ENCODE assay signal across 10 cellular contexts in genomic region chr16:3949946-3950342, GRCh38.
A peak's percentile ranks its signal among the peaks of the same experiment; 100 is the strongest.
DNase-seq lines count a peak whose midpoint lies in the region; ATAC-seq and TF ChIP-seq lines count a peak whose summit lies in the region.
"Had no signal": no experiment of that assay in that cellular context is flagged by ENCODE, and none has a peak within 500 bp of the region (broad histone marks: within the 10 kb centered on the region; RNA-seq: fewer than 3 reads in every experiment).

No MANE protein-coding gene starts in this region.

- H2AFZ ChIP-seq in hepatocyte: no peak overlapping the region

- H3K36me3 ChIP-seq in adipocyte (ENCODE audit: control insufficient read depth, insufficient read depth, low read length, severe bottlenecking) (no peaks in the 10 kb centered on the region), hepatocyte (replicated peaks; ENCODE audit: insufficient read depth, low read depth) (no peaks in the 10 kb centered on the region)

- DNase-seq in Calu3 (no peak), adipocyte (ENCODE audit: low read depth) (no peak), hepatocyte (ENCODE audit: low spot score) (no peak), caudate nucleus (lab: John Stamatoyannopoulos, UW) (no peak)
- no peak for DNase-seq in stimulated activated effector memory CD8-positive, alpha-beta T cell treated with anti-CD3 and anti-CD28 coated beads, Interleukin-12 subunit alpha, Interleukin-12 subunit beta, amount 100 ng/mL, for 72 hours (ENCODE audit: low spot score in 2 of 2)
- DNase-seq in stimulated activated naive CD4-positive, alpha-beta T cell (lab: John Stamatoyannopoulos, UW): no peak
- no peak for DNase-seq in stimulated activated naive CD8-positive, alpha-beta T cell treated with anti-CD3 and anti-CD28 coated beads, Interleukin-15, amount 100 ng/mL, for 72 hours
- DNase-seq: occipital lobe had no signal

- BruUV-seq in Calu3 (replicated peaks; lab: Mats Ljungman, UMichigan): no TSS peak

- peak overlapping the region; percentile 69 for H3K4me3 ChIP-seq in adipocyte (ENCODE audit: low read length)
- H3K4me3 ChIP-seq in hepatocyte: no peak overlapping the region

- H3K9me2 ChIP-seq in hepatocyte (replicated peaks; ENCODE audit: insufficient read depth): no peaks in the 10 kb centered on the region

- peak overlapping the region; percentile 39 for H3K4me3 Mint-ChIP-seq in Calu3 (ENCODE audit: low read depth, unreplicated experiment)
- no peak overlapping the region for H3K4me3 Mint-ChIP-seq in stimulated activated effector memory CD8-positive, alpha-beta T cell treated with anti-CD3 and anti-CD28 coated beads, Interleukin-12 subunit alpha, Interleukin-12 subunit beta, amount 100 ng/mL, for 72 hours
- H3K4me3 Mint-ChIP-seq in stimulated activated naive CD8-positive, alpha-beta T cell treated with anti-CD3 and anti-CD28 coated beads, Interleukin-15, amount 100 ng/mL, for 72 hours: no peak overlapping the region
- H3K4me3 Mint-ChIP-seq: IgD-negative memory B cell had no signal

- H3K27ac Mint-ChIP-seq in Calu3 (ENCODE audit: unreplicated experiment): no peak overlapping the region
- peak overlapping the region; percentile 38 for H3K27ac Mint-ChIP-seq in stimulated activated effector memory CD8-positive, alpha-beta T cell treated with anti-CD3 and anti-CD28 coated beads, Interleukin-12 subunit alpha, Interleukin-12 subunit beta, amount 100 ng/mL, for 72 hours
- H3K27ac Mint-ChIP-seq in stimulated activated naive CD8-positive, alpha-beta T cell treated with anti-CD3 and anti-CD28 coated beads, Interleukin-15, amount 100 ng/mL, for 72 hours: peak overlapping the region in 1 of 2 donors; percentile 56
- H3K27ac Mint-ChIP-seq: IgD-negative memory B cell had no signal

- H3K4me1 ChIP-seq in adipocyte (ENCODE audit: control insufficient read depth, insufficient read depth, low read length) (peaks cover 51% of the 10 kb centered on the region), hepatocyte (ENCODE audit: insufficient read depth) (peaks cover 13% of the 10 kb centered on the region)

- 75% methylated on average over 9 of the region's 9 CpGs for whole genome bisulfite sequencing in hepatocyte (ENCODE audit: low lambda C conversion rate, missing lambda C conversion rate)

- H3K9me3 ChIP-seq in adipocyte (ENCODE audit: control insufficient read depth, low read length): no peaks in the 10 kb centered on the region
- H3K9me3 ChIP-seq in hepatocyte (ENCODE audit: low read depth): no peaks in the 10 kb centered on the region

- H3K9ac ChIP-seq in adipocyte (ENCODE audit: low read length): peak overlapping the region; percentile 82

- no peaks in the 10 kb centered on the region for H3K9me3 Mint-ChIP-seq in Calu3 (ENCODE audit: low read depth, unreplicated experiment)
- H3K9me3 Mint-ChIP-seq in stimulated activated effector memory CD8-positive, alpha-beta T cell treated with anti-CD3 and anti-CD28 coated beads, Interleukin-12 subunit alpha, Interleukin-12 subunit beta, amount 100 ng/mL, for 72 hours: no peaks in the 10 kb centered on the region
- no peaks in the 10 kb centered on the region for H3K9me3 Mint-ChIP-seq in stimulated activated naive CD8-positive, alpha-beta T cell treated with anti-CD3 and anti-CD28 coated beads, Interleukin-15, amount 100 ng/mL, for 72 hours

- CTCF ChIA-PET in Calu3 (lab: Charles Lee): interaction anchor here (0.6 to 0.7 kb wide), 2 partner anchors 18 to 33 kb away, joined by 3 to 7 read pairs; no protein-coding TSS in a partner anchor

- no peak for ATAC-seq in stimulated activated effector memory CD8-positive, alpha-beta T cell treated with anti-CD3 and anti-CD28 coated beads, Interleukin-12 subunit alpha, Interleukin-12 subunit beta, amount 100 ng/mL, for 72 hours
- ATAC-seq in HG02885 (IDR thresholded peaks at IDR 0.05; ENCODE audit: poor library complexity, unreplicated experiment): no peak
- ATAC-seq in stimulated activated naive CD8-positive, alpha-beta T cell treated with anti-CD3 and anti-CD28 coated beads, Interleukin-15, amount 100 ng/mL, for 72 hours: no peak

- peak overlapping the region; percentile 72 for H3K27ac ChIP-seq in hepatocyte
- H3K27ac ChIP-seq in caudate nucleus (ENCODE audit: low read depth, low read length): no peak overlapping the region

- peaks cover 65% of the 10 kb centered on the region for H3K27me3 Mint-ChIP-seq in Calu3 (ENCODE audit: unreplicated experiment)
- peaks cover 42% of the 10 kb centered on the region for H3K27me3 Mint-ChIP-seq in stimulated activated naive CD8-positive, alpha-beta T cell treated with anti-CD3 and anti-CD28 coated beads, Interleukin-15, amount 100 ng/mL, for 72 hours

- peak overlapping the region; percentile 53 for H3K4me2 ChIP-seq in hepatocyte

- H3K4me1 Mint-ChIP-seq in Calu3 (ENCODE audit: low read depth, unreplicated experiment): peaks cover 29% of the 10 kb centered on the region
- H3K4me1 Mint-ChIP-seq in stimulated activated effector memory CD8-positive, alpha-beta T cell treated with anti-CD3 and anti-CD28 coated beads, Interleukin-12 subunit alpha, Interleukin-12 subunit beta, amount 100 ng/mL, for 72 hours: no peaks in the 10 kb centered on the region
- H3K4me1 Mint-ChIP-seq in stimulated activated naive CD8-positive, alpha-beta T cell treated with anti-CD3 and anti-CD28 coated beads, Interleukin-15, amount 100 ng/mL, for 72 hours: peaks cover 6% of the 10 kb centered on the region

- intact Hi-C loops in Calu3 (cut with micrococcal nuclease; ENCODE audit: unreplicated experiment): no loop called here

- H4K20me1 ChIP-seq in hepatocyte (ENCODE audit: insufficient read depth, poor library complexity, severe bottlenecking): no peaks in the 10 kb centered on the region

- TF ChIP-seq CTCF in Calu3 (IDR thresholded peaks at IDR 0.05; ENCODE audit: unreplicated experiment) (no peak), hepatocyte (IDR thresholded peaks at IDR 0.05; ENCODE audit: poor library complexity) (no peak)

- H3K36me3 Mint-ChIP-seq in Calu3 (ENCODE audit: insufficient read depth, unreplicated experiment): peaks cover 5% of the 10 kb centered on the region
- H3K36me3 Mint-ChIP-seq in stimulated activated effector memory CD8-positive, alpha-beta T cell treated with anti-CD3 and anti-CD28 coated beads, Interleukin-12 subunit alpha, Interleukin-12 subunit beta, amount 100 ng/mL, for 72 hours: no peaks in the 10 kb centered on the region

- no peaks in the 10 kb centered on the region for H3K27me3 ChIP-seq in adipocyte (replicated peaks; ENCODE audit: control insufficient read depth, insufficient read depth, low read length)
- no peaks in the 10 kb centered on the region for H3K27me3 ChIP-seq in hepatocyte

- H3K79me2 ChIP-seq in hepatocyte: no peaks in the 10 kb centered on the region
